Comparison of ENCODE assay signal across 31 cellular contexts in the genomic region with DNA sequence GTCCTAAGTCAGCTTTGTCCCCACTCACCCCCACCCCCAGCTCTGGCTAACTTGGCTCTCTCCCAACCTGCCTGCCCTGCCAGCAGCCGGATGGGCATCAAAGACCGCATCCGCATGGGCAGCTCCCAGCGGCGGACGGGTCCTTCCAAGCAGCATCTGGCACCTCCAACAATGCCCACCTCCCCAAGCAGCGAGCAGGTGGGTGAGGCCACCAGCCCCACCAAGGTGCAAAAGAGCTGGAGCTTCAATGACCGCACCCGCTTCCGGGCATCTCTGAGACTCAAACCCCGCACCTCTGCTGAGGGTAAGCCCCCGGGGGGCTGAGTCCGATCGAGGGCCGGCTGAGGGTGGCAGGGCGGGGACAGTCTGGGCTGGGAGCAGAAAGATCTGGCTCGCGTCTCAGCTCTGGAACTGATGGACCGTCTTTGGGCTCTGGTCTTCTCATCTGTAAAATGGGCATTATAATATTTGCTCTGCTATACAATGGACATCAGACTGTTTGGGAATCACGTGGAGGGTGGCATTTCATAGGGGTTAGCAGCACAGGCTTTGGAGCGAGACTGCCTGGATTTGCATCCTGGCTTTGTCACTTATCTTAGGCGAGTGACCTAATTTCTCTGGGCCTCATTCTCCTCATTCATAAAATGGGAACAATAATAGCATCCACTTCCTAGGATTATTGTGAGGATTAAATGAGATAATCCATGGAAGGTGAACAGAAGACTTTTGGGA. TPM values are rescaled to one million over a fixed set of nuclear protein-coding genes. Genes with fewer than 3 reads are reported as not detected.
"Had no signal": no experiment of that assay in that cellular context is flagged by ENCODE, and none has a peak within 500 bp of the region (broad histone marks: within the 10 kb centered on the region; RNA-seq: fewer than 3 reads in every experiment).

No MANE protein-coding gene starts in this region.

- H3K27me3 Mint-ChIP-seq: activated B cell treated with CpG ODN at 0.5 μM for 24 hours; activated CD8-positive, alpha-beta T cell treated with anti-CD3 and anti-CD28 coated beads for 36 hours; activated naive CD8-positive, alpha-beta T cell; activated T-helper 17 cell treated with anti-CD3 and anti-CD28 coated beads, Interleukin-2, amount 50 U/mL, for 72 hours; T-cell had no signal

- H3K4me1 ChIP-seq: colonic mucosa, foreskin keratinocyte, gastrocnemius medialis, heart left ventricle had no signal

- H3K36me3 Mint-ChIP-seq: activated naive CD8-positive, alpha-beta T cell; T-cell had no signal

- H3K9me3 ChIP-seq: colonic mucosa, esophagus muscularis mucosa, gastrocnemius medialis, heart left ventricle had no signal

- H3K4me3 Mint-ChIP-seq: activated B cell treated with CpG ODN at 0.5 μM for 24 hours; activated CD8-positive, alpha-beta T cell treated with anti-CD3 and anti-CD28 coated beads for 36 hours; activated naive CD8-positive, alpha-beta T cell; activated T-cell treated with anti-CD3 and anti-CD28 coated beads, Interleukin-2, amount 50 U/mL, for 4 hours; activated T-helper 17 cell treated with anti-CD3 and anti-CD28 coated beads, Interleukin-2, amount 50 U/mL, for 72 hours; T-cell; T-helper 1 cell treated with Interleukin-12 subunit alpha and Interleukin-12 subunit beta and Interleukin-4 antibody, amounts not matched to agents 30 μg/mL and 1 μg/mL, for 36 hours had no signal

- H3K36me3 ChIP-seq: colonic mucosa, gastrocnemius medialis, heart left ventricle, WERI-Rb-1 had no signal

- FAIRE-seq: astrocyte, endometrium had no signal

- H3K27ac ChIP-seq: colonic mucosa, esophagus muscularis mucosa, foreskin keratinocyte, gastrocnemius medialis, heart left ventricle, WERI-Rb-1 had no signal

- H3K27ac Mint-ChIP-seq: activated B cell treated with CpG ODN at 0.5 μM for 24 hours; activated CD8-positive, alpha-beta T cell treated with anti-CD3 and anti-CD28 coated beads for 36 hours; activated naive CD8-positive, alpha-beta T cell; activated T-helper 17 cell treated with anti-CD3 and anti-CD28 coated beads, Interleukin-2, amount 50 U/mL, for 72 hours; T-cell; T-helper 1 cell treated with Interleukin-12 subunit alpha and Interleukin-12 subunit beta and Interleukin-4 antibody, amounts not matched to agents 30 μg/mL and 1 μg/mL, for 36 hours had no signal

- H3K4me3 ChIP-seq: colonic mucosa, esophagus muscularis mucosa, gastrocnemius medialis, heart left ventricle had no signal

- DNase-seq: activated B cell treated with CpG ODN at 0.5 μM for 24 hours; activated CD4-positive, alpha-beta T cell treated with anti-CD3 and anti-CD28 coated beads for 48 hours; activated CD4-positive, alpha-beta T cell treated with anti-CD3 and anti-CD28 coated beads, Interleukin-2, amount 50 U/mL, for 1 hour; activated CD4-positive, alpha-beta T cell treated with anti-CD3 and anti-CD28 coated beads, Interleukin-2, amount 50 U/mL, for 48 hours; activated CD8-positive, alpha-beta memory T cell treated with anti-CD3 and anti-CD28 coated beads for 24 hours; activated CD8-positive, alpha-beta T cell treated with anti-CD3 and anti-CD28 coated beads for 36 hours; activated effector memory CD4-positive, alpha-beta T cell treated with Interleukin-2 at 50 U/mL for 16 hours; activated gamma-delta T cell treated with Interleukin-2 at 50 U/mL for 16 hours; activated naive CD4-positive, alpha-beta T cell treated with anti-CD3 and anti-CD28 coated beads, Interleukin-2, amount 50 U/mL, for 16 hours; activated naive CD4-positive, alpha-beta T cell treated with Interleukin-2 at 50 U/mL for 16 hours; activated T-cell treated with anti-CD3 and anti-CD28 coated beads, Interleukin-2, amount 50 U/mL, for 4 hours; amniotic stem cell; anterior cingulate cortex; caudate nucleus; colonic mucosa; effector CD8-positive, alpha-beta T cell; foreskin keratinocyte; gastrocnemius medialis; glutamatergic neuron; heart left ventricle; T-cell; T1000; WERI-Rb-1 had no signal

- H3K27me3 ChIP-seq: colonic mucosa, esophagus muscularis mucosa, gastrocnemius medialis, heart left ventricle had no signal

- ATAC-seq: activated CD4-positive, CD25-positive, alpha-beta regulatory T cell treated with anti-CD3 and anti-CD28 coated beads, Interleukin-2, amount 50 U/mL, for 24 hours; activated CD8-positive, alpha-beta T cell treated with anti-CD3 and anti-CD28 coated beads for 36 hours; activated T-cell treated with anti-CD3 and anti-CD28 coated beads, Interleukin-2, amount 50 U/mL, for 4 hours; activated T-helper 17 cell treated with anti-CD3 and anti-CD28 coated beads, Interleukin-2, amount 50 U/mL, for 72 hours; foreskin keratinocyte; gastrocnemius medialis; heart left ventricle; T-cell had no signal

- H3K9me3 Mint-ChIP-seq: activated B cell treated with CpG ODN at 0.5 μM for 24 hours; activated CD8-positive, alpha-beta T cell treated with anti-CD3 and anti-CD28 coated beads for 36 hours; activated T-cell treated with anti-CD3 and anti-CD28 coated beads, Interleukin-2, amount 50 U/mL, for 4 hours; activated T-helper 17 cell treated with anti-CD3 and anti-CD28 coated beads, Interleukin-2, amount 50 U/mL, for 72 hours; T-cell; T-helper 1 cell treated with Interleukin-12 subunit alpha and Interleukin-12 subunit beta and Interleukin-4 antibody, amounts not matched to agents 30 μg/mL and 1 μg/mL, for 36 hours had no signal

RNA-seq across cellular contexts. Expression of a gene that starts 47.6 kb away (rescaled TPM):
- total RNA-seq: dermis microvascular lymphatic vessel endothelial cell, foreskin keratinocyte had no signal
